ENCODE assay signal across 10 cellular contexts in genomic region chr16:85908444-85908843, GRCh38. TPM values are rescaled to one million over a fixed set of nuclear protein-coding genes. Genes with fewer than 3 reads are reported as not detected.
A peak's percentile ranks its signal among the peaks of the same experiment; 100 is the strongest.
DNase-seq lines count a peak whose midpoint lies in the region; ATAC-seq, FAIRE-seq and TF ChIP-seq lines count a peak whose summit lies in the region.
"Had no signal": no experiment of that assay in that cellular context is flagged by ENCODE, and none has a peak within 500 bp of the region (broad histone marks: within the 10 kb centered on the region; RNA-seq: fewer than 3 reads in every experiment).

No MANE protein-coding gene starts in this region.

- H3K9ac ChIP-seq in parathyroid adenoma, result no peak overlapping the region

- no peaks in the 10 kb centered on the region for H3K79me2 ChIP-seq in parathyroid adenoma

- H3K36me3 ChIP-seq in H7 (replicated peaks; ENCODE audit: control insufficient read depth, insufficient read depth, low read length) (no peaks in the 10 kb centered on the region), parathyroid adenoma (ENCODE audit: control insufficient read depth, insufficient read depth, low read length) (no peaks in the 10 kb centered on the region)

- peak overlapping the region; percentile 7 for H3K27ac ChIP-seq in parathyroid adenoma

- ATAC-seq in GM18873 (IDR thresholded peaks at IDR 0.05; ENCODE audit: low FRiP score, unreplicated experiment), result peak; percentile 65

- H3K4me1 ChIP-seq in parathyroid adenoma, result no peaks in the 10 kb centered on the region

- no peak for TF ChIP-seq POLR2A in NB4 (IDR thresholded peaks at IDR 0.05; ENCODE audit: extremely low read depth, insufficient read length)

- no peaks in the 10 kb centered on the region for H3K9me3 ChIP-seq in parathyroid adenoma (ENCODE audit: control insufficient read depth, low read length)

- no peak for FAIRE-seq in urothelium cell line (lab: Jason Lieb, UNC)

- DNase-seq in H7 (peak; percentile 27), NB4 (ENCODE audit: low read depth) (peak; percentile 53), DMS 273 treated with DMSO at 0.1 percent for 48 hours (lab: John Stamatoyannopoulos, UW) (no peak), NCI-H1417 treated with DMSO at 0.1 percent for 48 hours (lab: John Stamatoyannopoulos, UW) (no peak), urothelium cell line (ENCODE audit: low spot score) (no peak), DMS79 (lab: John Stamatoyannopoulos, UW) (no peak)
- DNase-seq: activated effector memory CD4-positive, alpha-beta T cell treated with anti-CD3 and anti-CD28 coated beads, Interleukin-2, amount 50 U/mL, for 16 hours; mammary epithelial cell had no signal

- H3K4me2 ChIP-seq in parathyroid adenoma (ENCODE audit: low read length), result no peak overlapping the region

- H3K4me3 ChIP-seq in H7 (ENCODE audit: insufficient read depth, low read depth, low read length) (no peak overlapping the region), NB4 (ENCODE audit: low read depth, low read length) (no peak overlapping the region), parathyroid adenoma (ENCODE audit: low read depth, low read length) (no peak overlapping the region)

- H3K27me3 ChIP-seq in H7 (ENCODE audit: control insufficient read depth, insufficient read depth, low read length), result no peaks in the 10 kb centered on the region
- H3K27me3 ChIP-seq in parathyroid adenoma (ENCODE audit: control insufficient read depth, insufficient read depth, low read length), result no peaks in the 10 kb centered on the region

- no peak overlapping the region for H2AFZ ChIP-seq in parathyroid adenoma

- TF ChIP-seq CTCF in NB4 (IDR thresholded peaks at IDR 0.05; ENCODE audit: low read depth, low read length) (no peak), parathyroid adenoma (IDR thresholded peaks at IDR 0.05) (no peak)

RNA-seq across cellular contexts. Expression of gene IRF8, which starts 9.5 kb away (rescaled TPM):
- total RNA-seq in H7 (2014; rRNA removed; shearing (Covaris generic)), result 0.21 and 2.7 TPM in 2 replicates
- total RNA-seq: mammary epithelial cell had no signal

Comparison
In these comparisons a context has a peak if more than half of its experiments do, and no peak if none do; other contexts are left out.
1. DNase-seq: peak in H7 (single experiment) and NB4 (single experiment); none in DMS 273 treated with DMSO at 0.1 percent for 48 hours (single experiment), NCI-H1417 treated with DMSO at 0.1 percent for 48 hours (single experiment), urothelium cell line (single experiment) and DMS79 (single experiment).